ENCODE assay signal across 8 cellular contexts in the genomic region with DNA sequence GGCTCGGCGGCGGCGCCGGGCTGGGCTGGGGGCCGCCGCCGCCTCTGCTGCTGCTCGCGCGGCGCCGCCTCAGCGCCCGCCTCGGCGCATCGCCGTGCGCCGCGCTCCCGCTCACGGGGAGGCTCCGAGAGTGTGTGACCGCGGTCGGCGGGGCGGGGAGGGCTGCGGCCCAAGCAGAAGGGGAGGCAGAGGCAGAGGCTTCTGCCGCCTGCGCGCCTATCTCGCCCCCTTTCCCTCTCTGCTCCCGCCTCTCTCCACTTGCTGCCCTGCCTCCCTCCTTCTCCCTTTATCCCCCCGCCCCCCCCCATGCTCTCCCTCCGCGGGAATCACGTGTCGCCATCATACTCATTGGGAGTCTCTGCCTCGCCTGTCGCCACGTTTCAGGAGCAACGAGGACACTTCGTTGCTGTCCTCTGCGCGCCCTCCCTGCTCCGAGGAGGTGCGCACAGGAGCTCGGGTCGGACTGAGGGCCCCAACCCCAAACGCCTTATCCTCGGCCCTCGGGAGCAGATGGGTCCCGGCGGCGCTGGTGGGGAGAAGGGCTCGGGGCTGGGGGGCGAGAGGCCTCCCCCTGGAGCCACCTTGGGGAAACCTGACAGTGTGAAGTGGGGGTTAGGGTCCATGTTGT. TPM values are rescaled to one million over a fixed set of nuclear protein-coding genes. Genes with fewer than 3 reads are reported as not detected.
DNase-seq lines count a peak whose midpoint lies in the region; ATAC-seq and TF ChIP-seq lines count a peak whose summit lies in the region.

A gene with protein sequence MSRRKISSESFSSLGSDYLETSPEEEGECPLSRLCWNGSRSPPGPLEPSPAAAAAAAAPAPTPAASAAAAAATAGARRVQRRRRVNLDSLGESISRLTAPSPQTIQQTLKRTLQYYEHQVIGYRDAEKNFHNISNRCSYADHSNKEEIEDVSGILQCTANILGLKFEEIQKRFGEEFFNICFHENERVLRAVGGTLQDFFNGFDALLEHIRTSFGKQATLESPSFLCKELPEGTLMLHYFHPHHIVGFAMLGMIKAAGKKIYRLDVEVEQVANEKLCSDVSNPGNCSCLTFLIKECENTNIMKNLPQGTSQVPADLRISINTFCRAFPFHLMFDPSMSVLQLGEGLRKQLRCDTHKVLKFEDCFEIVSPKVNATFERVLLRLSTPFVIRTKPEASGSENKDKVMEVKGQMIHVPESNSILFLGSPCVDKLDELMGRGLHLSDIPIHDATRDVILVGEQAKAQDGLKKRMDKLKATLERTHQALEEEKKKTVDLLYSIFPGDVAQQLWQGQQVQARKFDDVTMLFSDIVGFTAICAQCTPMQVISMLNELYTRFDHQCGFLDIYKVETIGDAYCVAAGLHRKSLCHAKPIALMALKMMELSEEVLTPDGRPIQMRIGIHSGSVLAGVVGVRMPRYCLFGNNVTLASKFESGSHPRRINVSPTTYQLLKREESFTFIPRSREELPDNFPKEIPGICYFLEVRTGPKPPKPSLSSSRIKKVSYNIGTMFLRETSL (minus strand): TSS at position 203 of the 628 bp plus-strand sequence. CDS start 421 bp downstream, outside the sequence.

- H3K4me1 ChIP-seq in ES-I3 (ENCODE audit: insufficient read depth, low read length) (no peaks in the 10 kb centered on the region; the same call in none of the 2 replicates), IMR-90 (ENCODE audit: control insufficient read depth, insufficient read depth, low read length) (no peaks in the 10 kb centered on the region)

- no peak within 1 kb of the TSS for H4K91ac ChIP-seq in IMR-90 (ENCODE audit: insufficient read depth, low read depth, low read length)

- no peak within 1 kb of the TSS for H3K23ac ChIP-seq in IMR-90 (ENCODE audit: low read depth, low read length)

- no peak within 1 kb of the TSS for H3K56ac ChIP-seq in IMR-90 (ENCODE audit: extremely low read depth, insufficient read depth, low read length)

- H3K79me1 ChIP-seq in IMR-90 (ENCODE audit: low read depth in 1 of 2, low read length in 2 of 2) = no peaks in the 10 kb centered on the region

- H2AFZ ChIP-seq in IMR-90 (replicated peaks; ENCODE audit: low read length, poor library complexity) = peak within 1 kb of the TSS; percentile 83

- TF ChIP-seq CTCF in IMR-90 (conservative IDR thresholded peaks at IDR 0.05; ENCODE audit: low read depth, low read length) = no peak

- H3K4ac ChIP-seq in IMR-90 (ENCODE audit: low read depth, low read length) = no peak within 1 kb of the TSS

- no peaks in the 10 kb centered on the region for H4K20me1 ChIP-seq in IMR-90 (ENCODE audit: insufficient read depth, low read length)

- H3K9me1 ChIP-seq in IMR-90 (ENCODE audit: insufficient read depth, low read length) = no peaks in the 10 kb centered on the region

- H3K4me1 Mint-ChIP-seq in stimulated activated memory B cell treated with anti-CD40 and anti-IgM and Interleukin-4, amounts not matched to agents 10 μg/mL and 1 μg/mL and 100 μg/mL, for 72 hours = peaks cover 6% of the 10 kb centered on the region

- POLR2A ChIA-PET in IMR-90 (lab: Charles Lee; ENCODE audit: unreplicated experiment) = no interaction called here

- H3K36me3 ChIP-seq in ES-I3 (ENCODE audit: insufficient read depth, low read length) (no peaks in the 10 kb centered on the region), IMR-90 (ENCODE audit: control insufficient read depth, insufficient read depth, low read length) (no peaks in the 10 kb centered on the region)

- WGBS in IMR-90 (ENCODE audit: extremely low coverage in 2 of 2, insufficient read length in 1 of 2), 2 experiments = 0% methylated on average over 20 of the region's 60 CpGs; no CpG with 5 or more reads in 1 of the 2 experiments

- no peak within 1 kb of the TSS for H2BK5ac ChIP-seq in IMR-90 (ENCODE audit: low read depth, low read length, poor library complexity, severe bottlenecking)

- H3K27ac ChIP-seq in IMR-90 (ENCODE audit: insufficient read depth, low read length) = no peak within 1 kb of the TSS

- H3K4me3 ChIP-seq in IMR-90 (ENCODE audit: insufficient read depth, low read depth, low read length) (peak within 1 kb of the TSS; percentile 42), iPS-18c (ENCODE audit: insufficient read depth, low read depth, low read length) (peak within 1 kb of the TSS; percentile 49)

- in situ Hi-C loops in IMR-90 (cut with MboI; ENCODE audit: low sequenced_read_pairs) = no loop called here

- H3K9me3 Mint-ChIP-seq in stimulated activated memory B cell treated with anti-CD40 and anti-IgM and Interleukin-4, amounts not matched to agents 10 μg/mL and 1 μg/mL and 100 μg/mL, for 72 hours = no peaks in the 10 kb centered on the region

- no peak for TF ChIP-seq RAD21 in IMR-90 (IDR thresholded peaks at IDR 0.05; ENCODE audit: low read length)

- no peak within 1 kb of the TSS for H4K8ac ChIP-seq in IMR-90 (ENCODE audit: low read depth in 2 of 2, low read length in 2 of 2)

- no peaks in the 10 kb centered on the region for H3K36me3 Mint-ChIP-seq in stimulated activated memory B cell treated with anti-CD40 and anti-IgM and Interleukin-4, amounts not matched to agents 10 μg/mL and 1 μg/mL and 100 μg/mL, for 72 hours

- H3K9ac ChIP-seq in ES-I3 (ENCODE audit: low read depth, low read length) (peak within 1 kb of the TSS; percentile 77), IMR-90 (ENCODE audit: low read depth, low read length) (no peak within 1 kb of the TSS)

- peaks cover 23% of the 10 kb centered on the region for H3K27me3 ChIP-seq in IMR-90 (ENCODE audit: control insufficient read depth, insufficient read depth, low read length)

- no TSS peak for BruUV-seq in IMR-90 (replicated peaks; lab: Mats Ljungman, UMichigan)

- intact Hi-C loops in IMR-90 (cut with micrococcal nuclease) = loop anchor here (5.0 kb wide), 3 partner anchors 296 to 861 kb away; no protein-coding TSS in a partner anchor

- DNase-seq in IMR-90 = no peak
- DNase-seq in astrocyte of the hippocampus (ENCODE audit: low read depth, low spot score) = peak; percentile 67
- no peak for DNase-seq in GF-D8 (lab: John Stamatoyannopoulos, UW)
- no peak for DNase-seq in activated CD4-positive, CD25-positive, alpha-beta regulatory T cell treated with anti-CD3 and anti-CD28 coated beads, Interleukin-2, amount 50 U/mL, for 72 hours

- H3K9me3 ChIP-seq in ES-I3 (ENCODE audit: control insufficient read depth, insufficient read depth, low read length) (no peaks in the 10 kb centered on the region), IMR-90 (ENCODE audit: control insufficient read depth, insufficient read depth, low read length) (no peaks in the 10 kb centered on the region), iPS-18c (ENCODE audit: control insufficient read depth, insufficient read depth, low read length) (no peaks in the 10 kb centered on the region)

- dilution Hi-C loops in IMR-90 (cut with HindIII; ENCODE audit: low sequenced_read_pairs, unreplicated experiment) = no loop called here

- no peak within 1 kb of the TSS for H2BK120ac ChIP-seq in IMR-90 (ENCODE audit: low read depth, low read length)

- H2BK20ac ChIP-seq in IMR-90 (ENCODE audit: low read depth, low read length) = no peak within 1 kb of the TSS

- H3K4me3 Mint-ChIP-seq in stimulated activated memory B cell treated with anti-CD40 and anti-IgM and Interleukin-4, amounts not matched to agents 10 μg/mL and 1 μg/mL and 100 μg/mL, for 72 hours = peak within 1 kb of the TSS; percentile 56

- no peak within 1 kb of the TSS for H3K14ac ChIP-seq in IMR-90 (replicated peaks; ENCODE audit: low read depth, low read length)

- peaks cover 62% of the 10 kb centered on the region for H3K27me3 Mint-ChIP-seq in stimulated activated memory B cell treated with anti-CD40 and anti-IgM and Interleukin-4, amounts not matched to agents 10 μg/mL and 1 μg/mL and 100 μg/mL, for 72 hours

- H3K27ac Mint-ChIP-seq in stimulated activated memory B cell treated with anti-CD40 and anti-IgM and Interleukin-4, amounts not matched to agents 10 μg/mL and 1 μg/mL and 100 μg/mL, for 72 hours = no peak within 1 kb of the TSS

- TF ChIP-seq POLR2A in IMR-90 (IDR thresholded peaks at IDR 0.05; ENCODE audit: low read depth, low read length) = no peak

- peak within 1 kb of the TSS; percentile 49 for H2AK9ac ChIP-seq in IMR-90 (replicated peaks; ENCODE audit: low read depth, low read length, poor library complexity)

- ATAC-seq in GM21515 (IDR thresholded peaks at IDR 0.05; ENCODE audit: unreplicated experiment) (peak; percentile 35), IMR-90 (ENCODE audit: low read depth) (peak; percentile 7)
- ATAC-seq in stimulated activated memory B cell treated with anti-CD40 and anti-IgM and Interleukin-4, amounts not matched to agents 10 μg/mL and 1 μg/mL and 100 μg/mL, for 72 hours = no peak

- H4K5ac ChIP-seq in IMR-90 (ENCODE audit: low read depth, low read length) = no peak within 1 kb of the TSS

- H2BK15ac ChIP-seq in IMR-90 (ENCODE audit: low read depth, low read length) = no peak within 1 kb of the TSS

- H3K18ac ChIP-seq in IMR-90 (ENCODE audit: low read depth, low read length) = no peak within 1 kb of the TSS

- CTCF ChIA-PET in IMR-90 (lab: Yijun Ruan, JAX) = interaction anchor here (0.6 kb wide), 1 partner anchor 41 kb away, joined by 3 read pairs; no protein-coding TSS in a partner anchor

- H2AK5ac ChIP-seq in IMR-90 (ENCODE audit: low read depth, low read length) = no peak within 1 kb of the TSS

- H3K4me2 ChIP-seq in IMR-90 (ENCODE audit: low read depth, low read length) = peak within 1 kb of the TSS; percentile 93

TF ChIP-seq in IMR-90, 13 proteins besides CTCF, POLR2A, EP300 and RAD21:
- TF ChIP-seq MAFK (IDR thresholded peaks at IDR 0.05; ENCODE audit: low read depth, low read length) (no peak), FOS (IDR thresholded peaks at IDR 0.05; ENCODE audit: low read depth, low read length) (no peak), MAZ (IDR thresholded peaks at IDR 0.05; ENCODE audit: borderline replicate concordance, low read depth, low read length) (no peak), MXI1 (IDR thresholded peaks at IDR 0.05; ENCODE audit: borderline replicate concordance, low read depth, low read length) (no peak), NFE2L2 (IDR thresholded peaks at IDR 0.05; ENCODE audit: low read depth, low read length) (no peak), RCOR1 (IDR thresholded peaks at IDR 0.05; ENCODE audit: insufficient replicate concordance, low read length) (no peak)
- TF ChIP-seq, protein P1, sequence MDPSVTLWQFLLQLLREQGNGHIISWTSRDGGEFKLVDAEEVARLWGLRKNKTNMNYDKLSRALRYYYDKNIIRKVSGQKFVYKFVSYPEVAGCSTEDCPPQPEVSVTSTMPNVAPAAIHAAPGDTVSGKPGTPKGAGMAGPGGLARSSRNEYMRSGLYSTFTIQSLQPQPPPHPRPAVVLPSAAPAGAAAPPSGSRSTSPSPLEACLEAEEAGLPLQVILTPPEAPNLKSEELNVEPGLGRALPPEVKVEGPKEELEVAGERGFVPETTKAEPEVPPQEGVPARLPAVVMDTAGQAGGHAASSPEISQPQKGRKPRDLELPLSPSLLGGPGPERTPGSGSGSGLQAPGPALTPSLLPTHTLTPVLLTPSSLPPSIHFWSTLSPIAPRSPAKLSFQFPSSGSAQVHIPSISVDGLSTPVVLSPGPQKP (IDR thresholded peaks at IDR 0.05; ENCODE audit: borderline replicate concordance, low read depth, low read length) = no peak
TF ChIP-seq in IMR-90: peak in this region for 0.

RNA-seq across cellular contexts. Expression of the gene that starts here (rescaled TPM):
- total RNA-seq in IMR-90 (2012; rRNA removed) = under 0.01 TPM in 2 replicates
- 0.03 TPM in 1 of 2 replicates, not detected in the other for polyA plus RNA-seq in IMR-90 (2012; rRNA removed)
- polyA plus RNA-seq in IMR-90 (2012; cell fraction: cytosol; rRNA removed) = not detected in 2 replicates
- polyA plus RNA-seq in IMR-90 (2012; cell fraction: nucleus; rRNA removed; ENCODE audit: low replicate concordance) = 0.02 TPM in 1 of 2 replicates, not detected in the other

Comparison
In these comparisons a context has a peak if more than half of its experiments do, and no peak if none do; other contexts are left out.
1. Peak in ATAC-seq, H3K4me3 ChIP-seq and H3K4me2 ChIP-seq in IMR-90; RNA of the gene not detected or under 1 TPM.